In the genomic region with DNA sequence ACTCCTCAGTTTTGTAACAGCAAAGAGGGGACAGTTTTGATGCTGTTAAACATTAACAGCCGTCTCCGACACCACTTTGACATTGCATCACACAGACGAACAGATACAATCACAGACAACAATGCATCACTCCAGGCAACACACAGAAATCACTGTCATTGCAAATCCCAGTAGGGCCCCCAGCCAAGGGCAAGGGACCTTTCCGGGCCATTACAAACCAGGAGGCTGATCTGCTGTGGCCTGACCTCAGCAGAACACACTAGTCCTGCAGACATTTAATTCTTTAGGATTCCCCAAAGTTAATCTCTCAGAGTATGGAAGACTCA, we compare ENCODE assay signal across 20 cellular contexts.
DNase-seq lines count a peak whose midpoint lies in the region; ATAC-seq, FAIRE-seq and TF ChIP-seq lines count a peak whose summit lies in the region.
"Had no signal": no experiment of that assay in that cellular context is flagged by ENCODE, and none has a peak within 500 bp of the region (broad histone marks: within the 10 kb centered on the region; RNA-seq: fewer than 3 reads in every experiment).

No MANE protein-coding gene starts in this region.

- peak overlapping the region; percentile 61 for H3K27ac ChIP-seq in right cardiac atrium (ENCODE audit: low read length)
- no peak overlapping the region for H3K27ac ChIP-seq in small intestine (ENCODE audit: low read depth in 1 of 2, low read length in 1 of 2)
- H3K27ac ChIP-seq: WERI-Rb-1 had no signal

- no peaks in the 10 kb centered on the region for H3K9me3 Mint-ChIP-seq in stimulated activated naive CD8-positive, alpha-beta T cell treated with anti-CD3 and anti-CD28 coated beads, Interleukin-15, Interleukin-2, amounts not matched to agents 100 ng/mL and 50 ng/mL, for 24 hours
- no peaks in the 10 kb centered on the region for H3K9me3 Mint-ChIP-seq in stimulated activated naive CD8-positive, alpha-beta T cell treated with anti-CD3 and anti-CD28 coated beads, Interleukin-15, amount 100 ng/mL, for 72 hours
- H3K9me3 Mint-ChIP-seq: effector memory CD8-positive, alpha-beta T cell; HFFc6; stimulated activated effector memory CD8-positive, alpha-beta T cell treated with anti-CD3 and anti-CD28 coated beads, Interleukin-12 subunit alpha, Interleukin-12 subunit beta, amount 100 ng/mL, for 72 hours had no signal

- TF ChIP-seq CTCF in lower leg skin (IDR thresholded peaks at IDR 0.05), result no peak

- no peak for TF ChIP-seq POLR2A in lower leg skin (IDR thresholded peaks at IDR 0.05)

- DNase-seq in stimulated activated naive CD8-positive, alpha-beta T cell treated with anti-CD3 and anti-CD28 coated beads, Interleukin-15, amount 100 ng/mL, for 72 hours, result no peak
- DNase-seq in right cardiac atrium (peak in 2 of 3 donors; percentile 36 to 47), small intestine (no peak), mesenteric fat pad (ENCODE audit: low spot score) (no peak), lower leg skin (ENCODE audit: low spot score in 2 of 2) (no peak)
- DNase-seq: ACHN; activated effector memory CD4-positive, alpha-beta T cell treated with Interleukin-2 at 50 U/mL for 16 hours; amygdala; HFFc6; KBM-7; NCI-H1105; spleen; WERI-Rb-1 had no signal

- peak overlapping the region; percentile 38 for H3K27ac Mint-ChIP-seq in stimulated activated naive CD8-positive, alpha-beta T cell treated with anti-CD3 and anti-CD28 coated beads, Interleukin-15, Interleukin-2, amounts not matched to agents 100 ng/mL and 50 ng/mL, for 24 hours
- H3K27ac Mint-ChIP-seq in stimulated activated naive CD8-positive, alpha-beta T cell treated with anti-CD3 and anti-CD28 coated beads, Interleukin-15, amount 100 ng/mL, for 72 hours, result no peak overlapping the region
- H3K27ac Mint-ChIP-seq: HFFc6; stimulated activated effector memory CD8-positive, alpha-beta T cell treated with anti-CD3 and anti-CD28 coated beads, Interleukin-12 subunit alpha, Interleukin-12 subunit beta, amount 100 ng/mL, for 72 hours had no signal

- peaks cover 42% of the 10 kb centered on the region for H3K4me1 Mint-ChIP-seq in stimulated activated naive CD8-positive, alpha-beta T cell treated with anti-CD3 and anti-CD28 coated beads, Interleukin-15, Interleukin-2, amounts not matched to agents 100 ng/mL and 50 ng/mL, for 24 hours (ENCODE audit: low read depth)
- H3K4me1 Mint-ChIP-seq in stimulated activated naive CD8-positive, alpha-beta T cell treated with anti-CD3 and anti-CD28 coated beads, Interleukin-15, amount 100 ng/mL, for 72 hours, result peaks cover 13% of the 10 kb centered on the region

- ATAC-seq in stimulated activated naive CD8-positive, alpha-beta T cell treated with anti-CD3 and anti-CD28 coated beads, Interleukin-15, amount 100 ng/mL, for 72 hours, result no peak
- ATAC-seq in HG02763 (IDR thresholded peaks at IDR 0.05; ENCODE audit: unreplicated experiment), result peak; percentile 20
- ATAC-seq in right cardiac atrium, result no peak
- ATAC-seq in GM19324 (IDR thresholded peaks at IDR 0.05; ENCODE audit: low FRiP score, unreplicated experiment), result no peak
- ATAC-seq: Panc1 had no signal

- no peaks in the 10 kb centered on the region for H3K36me3 Mint-ChIP-seq in stimulated activated naive CD8-positive, alpha-beta T cell treated with anti-CD3 and anti-CD28 coated beads, Interleukin-15, Interleukin-2, amounts not matched to agents 100 ng/mL and 50 ng/mL, for 24 hours (ENCODE audit: low read depth)
- H3K36me3 Mint-ChIP-seq: stimulated activated effector memory CD8-positive, alpha-beta T cell treated with anti-CD3 and anti-CD28 coated beads, Interleukin-12 subunit alpha, Interleukin-12 subunit beta, amount 100 ng/mL, for 72 hours had no signal

- intact Hi-C loops in right cardiac atrium (cut with DNase I), result no loop called here
- intact Hi-C loops in lower leg skin (cut with DNase I; ENCODE audit: low total_unique reads), result no loop called here

- H3K9me3 ChIP-seq in right cardiac atrium (ENCODE audit: control insufficient read depth, low read length) (no peaks in the 10 kb centered on the region), small intestine (ENCODE audit: control insufficient read depth, low read depth) (no peaks in the 10 kb centered on the region)
- H3K9me3 ChIP-seq: Caco-2, spleen had no signal

- no peak for FAIRE-seq in small intestine (lab: Jason Lieb, UNC)

- H3K36me3 ChIP-seq in small intestine (ENCODE audit: control insufficient read depth in 2 of 2, insufficient read depth in 2 of 2, low read length in 2 of 2), result no peaks in the 10 kb centered on the region
- H3K36me3 ChIP-seq: spleen, WERI-Rb-1 had no signal

- WGBS in right cardiac atrium, result 59% methylated on average over 4 of the region's 4 CpGs
- 24 to 53% (median 44%) methylated on average over 4 of the region's 4 CpGs for WGBS in small intestine, 3 donors
- 51 to 53% methylated on average over 4 of the region's 4 CpGs for WGBS in lower leg skin, 2 donors

- H3K27me3 ChIP-seq in right cardiac atrium (ENCODE audit: control insufficient read depth, insufficient read depth) (no peaks in the 10 kb centered on the region), small intestine (ENCODE audit: control insufficient read depth in 2 of 2, insufficient read depth in 2 of 2, low read length in 2 of 2) (no peaks in the 10 kb centered on the region)
- H3K27me3 ChIP-seq: spleen had no signal

- no peaks in the 10 kb centered on the region for H3K27me3 Mint-ChIP-seq in stimulated activated naive CD8-positive, alpha-beta T cell treated with anti-CD3 and anti-CD28 coated beads, Interleukin-15, Interleukin-2, amounts not matched to agents 100 ng/mL and 50 ng/mL, for 24 hours
- H3K27me3 Mint-ChIP-seq in stimulated activated naive CD8-positive, alpha-beta T cell treated with anti-CD3 and anti-CD28 coated beads, Interleukin-15, amount 100 ng/mL, for 72 hours, result no peaks in the 10 kb centered on the region
- H3K27me3 Mint-ChIP-seq: effector memory CD8-positive, alpha-beta T cell had no signal

- H3K4me3 ChIP-seq in right cardiac atrium (ENCODE audit: low read length) (no peak overlapping the region), small intestine (ENCODE audit: low read depth in 1 of 2, low read length in 2 of 2) (no peak overlapping the region), lower leg skin (ENCODE audit: low read depth, poor library complexity, severe bottlenecking) (no peak overlapping the region)
- H3K4me3 ChIP-seq: spleen had no signal

- no peak overlapping the region for H3K4me3 Mint-ChIP-seq in stimulated activated naive CD8-positive, alpha-beta T cell treated with anti-CD3 and anti-CD28 coated beads, Interleukin-15, Interleukin-2, amounts not matched to agents 100 ng/mL and 50 ng/mL, for 24 hours
- H3K4me3 Mint-ChIP-seq in stimulated activated naive CD8-positive, alpha-beta T cell treated with anti-CD3 and anti-CD28 coated beads, Interleukin-15, amount 100 ng/mL, for 72 hours, result no peak overlapping the region
- H3K4me3 Mint-ChIP-seq: effector memory CD8-positive, alpha-beta T cell; HFFc6 had no signal

- H3K4me1 ChIP-seq in right cardiac atrium (ENCODE audit: control insufficient read depth, insufficient read depth, low read length) (no peaks in the 10 kb centered on the region), small intestine (ENCODE audit: control insufficient read depth in 2 of 2, insufficient read depth in 1 of 2, low read depth in 1 of 2, low read length in 1 of 2) (no peaks in the 10 kb centered on the region)
- H3K4me1 ChIP-seq: Caco-2 had no signal

Comparison
In these comparisons a context has a peak if more than half of its experiments do, and no peak if none do; other contexts are left out.
1. DNase-seq: peak in right cardiac atrium (2 of 3); none in stimulated activated naive CD8-positive, alpha-beta T cell treated with anti-CD3 and anti-CD28 coated beads, Interleukin-15, amount 100 ng/mL, for 72 hours (0 of 2), small intestine (single experiment), mesenteric fat pad (single experiment) and lower leg skin (0 of 2).